ENCODE assay signal across 37 cellular contexts in genomic region chr14:94484476-94484875, GRCh38. TPM values are rescaled to one million over a fixed set of nuclear protein-coding genes. Genes with fewer than 3 reads are reported as not detected.
"Had no signal": no experiment of that assay in that cellular context is flagged by ENCODE, and none has a peak within 500 bp of the region (broad histone marks: within the 10 kb centered on the region; RNA-seq: fewer than 3 reads in every experiment).

No MANE protein-coding gene starts in this region.

- H3K9me3 ChIP-seq: ovary, psoas muscle, suprapubic skin, transverse colon, upper lobe of right lung, uterus had no signal

- ATAC-seq: foreskin keratinocyte; gastroesophageal sphincter; heart left ventricle; left lobe of liver; naive thymus-derived CD4-positive, alpha-beta T cell; psoas muscle; right cardiac atrium; stimulated activated naive CD8-positive, alpha-beta T cell treated with anti-CD3 and anti-CD28 coated beads, Interleukin-15, amount 100 ng/mL, for 72 hours; upper lobe of right lung had no signal

- H3K27ac Mint-ChIP-seq: naive thymus-derived CD4-positive, alpha-beta T cell; nephron had no signal

- H3K36me3 Mint-ChIP-seq: naive thymus-derived CD4-positive, alpha-beta T cell; neural progenitor cell had no signal

- H3K36me3 ChIP-seq: esophagus muscularis mucosa, gastroesophageal sphincter, heart left ventricle, neural progenitor cell, ovary, suprapubic skin, transverse colon, upper lobe of right lung, uterus had no signal

- H3K4me1 ChIP-seq: foreskin keratinocyte, psoas muscle, upper lobe of right lung, uterus had no signal

- DNase-seq: dermis blood vessel endothelial cell; effector memory CD4-positive, alpha-beta T cell; foreskin keratinocyte; heart left ventricle; kidney; mesenchymal stem cell; midbrain; naive thymus-derived CD4-positive, alpha-beta T cell; ovary; posterior cingulate gyrus; psoas muscle; right cardiac atrium; stimulated activated CD4-positive, alpha-beta T cell treated with anti-CD3 and anti-CD28 coated beads, Interleukin-12 subunit alpha, Interleukin-12 subunit beta, amount 100 ng/mL, for 4 hours; stimulated activated CD4-positive, alpha-beta T cell treated with anti-CD3 and anti-CD28 coated beads, Interleukin-1b, Interleukin-23, amount 100 ng/mL, for 48 hours; stimulated activated CD4-positive, alpha-beta T cell treated with anti-CD3 and anti-CD28 coated beads, Interleukin-4, amount 100 ng/mL, for 1 hour; stimulated activated CD8-positive, alpha-beta memory T cell treated with anti-CD3 and anti-CD28 coated beads, Interleukin-4, amount 100 ng/mL, for 48 hours; stimulated activated naive CD4-positive, alpha-beta T cell; stimulated activated naive CD8-positive, alpha-beta T cell treated with anti-CD3 and anti-CD28 coated beads, Interleukin-15, amount 100 ng/mL, for 72 hours; transverse colon; upper lobe of right lung; uterus had no signal

- H3K4me2 ChIP-seq: hepatocyte, neural progenitor cell, smooth muscle cell had no signal

- H2AFZ ChIP-seq: hepatocyte, neural progenitor cell had no signal

- H3K9me3 Mint-ChIP-seq: stimulated activated naive CD8-positive, alpha-beta T cell treated with anti-CD3 and anti-CD28 coated beads, Interleukin-15, amount 100 ng/mL, for 72 hours had no signal

- H3K4me3 ChIP-seq: coronary artery, esophagus muscularis mucosa, gastroesophageal sphincter, heart left ventricle, hepatocyte, lung, neural progenitor cell, ovary, psoas muscle, smooth muscle cell, suprapubic skin, transverse colon, upper lobe of right lung, uterus had no signal

- H3K79me2 ChIP-seq: hepatocyte had no signal

- FAIRE-seq: endothelial cell of umbilical vein, kidney had no signal

- H3K27me3 ChIP-seq: foreskin keratinocyte, hepatocyte, neural progenitor cell, ovary, suprapubic skin, uterus had no signal

- H3K4me1 Mint-ChIP-seq: stimulated activated naive CD8-positive, alpha-beta T cell treated with anti-CD3 and anti-CD28 coated beads, Interleukin-15, amount 100 ng/mL, for 72 hours had no signal

- H3K4me3 Mint-ChIP-seq: naive thymus-derived CD4-positive, alpha-beta T cell; nephron; neural progenitor cell; stimulated activated naive CD8-positive, alpha-beta T cell treated with anti-CD3 and anti-CD28 coated beads, Interleukin-15, amount 100 ng/mL, for 72 hours had no signal

- H3K27ac ChIP-seq: coronary artery, esophagus muscularis mucosa, foreskin keratinocyte, gastroesophageal sphincter, heart left ventricle, hepatocyte, neural progenitor cell, ovary, psoas muscle, suprapubic skin, transverse colon, upper lobe of right lung, uterus had no signal

- H3K9ac ChIP-seq: neural progenitor cell had no signal

RNA-seq across cellular contexts. Expression of gene SERPINA9, which starts 8.5 kb away (rescaled TPM):
- total RNA-seq: dermis blood vessel endothelial cell; endothelial cell of umbilical vein; epithelial cell of proximal tubule; esophagus muscularis mucosa; fibroblast of lung; foreskin keratinocyte; gastroesophageal sphincter; heart left ventricle; kidney; left lobe of liver; liver; lung; mucosa of gallbladder; naive thymus-derived CD4-positive, alpha-beta T cell; ovary; psoas muscle; renal cortical epithelial cell; right cardiac atrium; smooth muscle cell; transverse colon; upper lobe of right lung; uterus had no signal
- polyA plus RNA-seq: endothelial cell of umbilical vein; fibroblast of lung; foreskin keratinocyte; heart left ventricle; hepatocyte; liver; lung; naive thymus-derived CD4-positive, alpha-beta T cell; ovary; psoas muscle; right cardiac atrium; smooth muscle cell had no signal

RNA-seq across cellular contexts. Expression of gene SERPINA12, which starts 24.8 kb away (rescaled TPM):
- total RNA-seq: dermis blood vessel endothelial cell; endothelial cell of umbilical vein; epithelial cell of proximal tubule; esophagus muscularis mucosa; fibroblast of lung; foreskin keratinocyte; gastroesophageal sphincter; heart left ventricle; hepatocyte; kidney; liver; lung; mucosa of gallbladder; naive thymus-derived CD4-positive, alpha-beta T cell; ovary; psoas muscle; renal cortical epithelial cell; right cardiac atrium; smooth muscle cell; transverse colon; upper lobe of right lung; uterus had no signal
- polyA plus RNA-seq: endothelial cell of umbilical vein; fibroblast of lung; foreskin keratinocyte; heart left ventricle; lung; naive thymus-derived CD4-positive, alpha-beta T cell; ovary; psoas muscle; right cardiac atrium; smooth muscle cell had no signal

RNA-seq across cellular contexts. Expression of gene SERPINA11, which starts 31.9 kb away (rescaled TPM):
- total RNA-seq: dermis blood vessel endothelial cell; endothelial cell of umbilical vein; epithelial cell of proximal tubule; esophagus muscularis mucosa; fibroblast of lung; foreskin keratinocyte; gastroesophageal sphincter; heart left ventricle; kidney; naive thymus-derived CD4-positive, alpha-beta T cell; ovary; psoas muscle; renal cortical epithelial cell; right cardiac atrium; smooth muscle cell; suprapubic skin; upper lobe of right lung; uterus had no signal
- polyA plus RNA-seq: endothelial cell of umbilical vein; fibroblast of lung; foreskin keratinocyte; heart left ventricle; naive thymus-derived CD4-positive, alpha-beta T cell; ovary; psoas muscle; right cardiac atrium; smooth muscle cell had no signal
